ENCODE assay signal across 9 cellular contexts in the genomic region with DNA sequence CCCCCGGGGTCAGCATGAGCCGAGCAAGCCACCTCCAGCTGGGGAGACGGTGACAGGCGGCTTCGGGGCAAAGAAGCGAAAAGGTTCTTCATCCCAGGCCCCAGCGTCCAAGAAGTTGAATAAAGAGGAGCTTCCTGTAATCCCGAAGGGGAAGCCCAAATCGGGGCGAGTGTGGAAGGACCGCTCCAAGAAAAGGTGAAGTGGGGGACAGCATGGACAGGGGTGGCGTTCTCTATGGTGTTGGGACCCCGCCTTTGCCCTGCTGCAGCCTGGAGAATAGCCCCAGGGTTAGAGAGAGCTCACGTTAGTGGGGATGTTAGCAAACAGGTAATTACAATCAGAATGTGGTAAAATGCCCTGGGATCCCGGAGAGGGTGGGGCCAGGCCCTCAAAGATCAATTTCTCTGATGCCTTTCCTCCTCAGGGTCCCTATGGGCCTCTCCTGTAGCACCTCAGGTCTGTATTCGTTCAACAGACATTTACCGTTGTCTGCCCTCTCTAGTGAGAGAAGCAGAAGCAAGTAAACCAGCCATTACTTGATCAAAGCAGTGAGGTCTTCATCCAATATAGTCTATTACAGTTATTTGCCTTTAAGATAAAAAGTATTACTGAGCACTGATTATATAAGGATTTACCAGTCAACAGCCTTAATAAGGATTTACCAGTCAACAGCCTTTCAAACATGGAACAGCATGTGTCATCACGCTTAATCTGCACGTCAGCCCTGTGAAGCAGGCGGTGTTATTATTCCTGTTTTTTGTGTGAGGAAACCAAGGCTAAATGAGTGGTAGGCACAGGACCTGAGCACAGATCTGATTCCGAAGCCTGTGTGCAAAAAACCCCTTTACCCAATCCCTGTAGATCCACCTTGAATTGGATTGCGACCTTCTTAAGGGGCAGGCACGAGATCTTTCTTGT. TPM values are rescaled to one million over a fixed set of nuclear protein-coding genes. Genes with fewer than 3 reads are reported as not detected.
DNase-seq lines count a peak whose midpoint lies in the region; ATAC-seq and TF ChIP-seq lines count a peak whose summit lies in the region.
"Had no signal": no experiment of that assay in that cellular context is flagged by ENCODE, and none has a peak within 500 bp of the region (broad histone marks: within the 10 kb centered on the region; RNA-seq: fewer than 3 reads in every experiment).

No MANE protein-coding gene starts in this region.

- ATAC-seq in CD8-positive, alpha-beta T cell = no peak
- ATAC-seq in GM18868 (IDR thresholded peaks at IDR 0.05; ENCODE audit: unreplicated experiment) = no peak
- ATAC-seq in GM21381 (IDR thresholded peaks at IDR 0.05; ENCODE audit: unreplicated experiment) = no peak
- no peak for ATAC-seq in GM21619 (IDR thresholded peaks at IDR 0.05; ENCODE audit: unreplicated experiment)

- H3K9ac ChIP-seq in duodenal mucosa (ENCODE audit: low read depth in 1 of 2, low read length in 2 of 2) = peak overlapping the region; percentile 67 to 86

- TF ChIP-seq CTCF in CD8-positive, alpha-beta T cell (IDR thresholded peaks at IDR 0.05) = no peak
- no peak for TF ChIP-seq CTCF in nephron progenitor cell (IDR thresholded peaks at IDR 0.05)

- DNase-seq in CD8-positive, alpha-beta T cell = no peak
- DNase-seq in NCI-H146 treated with DMSO at 0.1 percent for 48 hours (lab: John Stamatoyannopoulos, UW; ENCODE audit: unreplicated experiment) (peak; percentile 10), nephron progenitor cell (no peak), anterior cingulate cortex (lab: John Stamatoyannopoulos, UW) (no peak)

- H3K4me1 ChIP-seq in CD8-positive, alpha-beta T cell (ENCODE audit: insufficient read depth, low read length) = peaks cover 35% of the 10 kb centered on the region
- H3K4me1 ChIP-seq in duodenal mucosa (ENCODE audit: control insufficient read depth in 1 of 2, insufficient read depth in 2 of 2, low read length in 2 of 2) = peaks cover 30 to 50% of the 10 kb centered on the region in 2 donors

- CTCF ChIA-PET in CD8-positive, alpha-beta T cell (lab: Charles Lee) = interaction anchor here (0.9 to 2.8 kb wide), 4 partner anchors 8 to 550 kb away, joined by 3 to 18 read pairs (median 8); a partner anchor contains a TSS

- peak overlapping the region; percentile 93 for H3K4me3 Mint-ChIP-seq in CD8-positive, alpha-beta T cell
- H3K4me3 Mint-ChIP-seq in nephron progenitor cell = peak overlapping the region; percentile 91

- intact Hi-C loops in CD8-positive, alpha-beta T cell (cut with DNase I, micrococcal nuclease) = loop anchor here (1.0 to 10.0 kb wide), 9 partner anchors 63 to 1282 kb away; a partner anchor contains a TSS

- H3K27me3 ChIP-seq in CD8-positive, alpha-beta T cell (ENCODE audit: insufficient read depth, low read length) = no peaks in the 10 kb centered on the region
- no peaks in the 10 kb centered on the region for H3K27me3 ChIP-seq in duodenal mucosa (ENCODE audit: control insufficient read depth in 1 of 2, insufficient read depth in 2 of 2, low read length in 2 of 2)

- H3K27ac ChIP-seq in CD8-positive, alpha-beta T cell (ENCODE audit: low read depth, low read length) = peak overlapping the region; percentile 83
- no peak overlapping the region for H3K27ac ChIP-seq in duodenal mucosa (ENCODE audit: low read depth, low read length)

- no peaks in the 10 kb centered on the region for H3K27me3 Mint-ChIP-seq in CD8-positive, alpha-beta T cell (ENCODE audit: low read depth)
- peaks cover 3% of the 10 kb centered on the region for H3K27me3 Mint-ChIP-seq in nephron progenitor cell (ENCODE audit: low read depth, poor library complexity)

- no peaks in the 10 kb centered on the region for H3K9me3 ChIP-seq in CD8-positive, alpha-beta T cell (ENCODE audit: low read length)
- no peaks in the 10 kb centered on the region for H3K9me3 ChIP-seq in duodenal mucosa (ENCODE audit: control insufficient read depth in 1 of 2, low read length in 2 of 2)

- H3K9me3 Mint-ChIP-seq in CD8-positive, alpha-beta T cell = no peaks in the 10 kb centered on the region
- no peaks in the 10 kb centered on the region for H3K9me3 Mint-ChIP-seq in nephron progenitor cell

- H3K27ac Mint-ChIP-seq in CD8-positive, alpha-beta T cell = peak overlapping the region; percentile 97
- H3K27ac Mint-ChIP-seq in nephron progenitor cell = peak overlapping the region; percentile 33

- POLR2A ChIA-PET in CD8-positive, alpha-beta T cell (lab: Charles Lee) = interaction anchor here (0.9 to 1.0 kb wide), 2 partner anchors 13 to 69 kb away, joined by 3 to 6 read pairs; a partner anchor contains a TSS

- H3K36me3 ChIP-seq in CD8-positive, alpha-beta T cell (ENCODE audit: insufficient read depth, low read length) = no peaks in the 10 kb centered on the region
- H3K36me3 ChIP-seq in duodenal mucosa (ENCODE audit: control insufficient read depth in 1 of 2, insufficient read depth in 2 of 2, low read length in 2 of 2) = peaks cover 2 to 3% of the 10 kb centered on the region in 2 donors

- peaks cover 34% of the 10 kb centered on the region for H3K36me3 Mint-ChIP-seq in CD8-positive, alpha-beta T cell
- peaks cover 4% of the 10 kb centered on the region for H3K36me3 Mint-ChIP-seq in nephron progenitor cell (ENCODE audit: low read depth)

- H3K4me1 Mint-ChIP-seq in CD8-positive, alpha-beta T cell (ENCODE audit: low read depth) = peaks cover 46% of the 10 kb centered on the region
- H3K4me1 Mint-ChIP-seq in nephron progenitor cell = peaks cover 67% of the 10 kb centered on the region

- H3K4me3 ChIP-seq in CD8-positive, alpha-beta T cell (ENCODE audit: low read depth, low read length) = peak overlapping the region; percentile 84
- H3K4me3 ChIP-seq in duodenal mucosa (ENCODE audit: low read depth in 1 of 2, low read length in 2 of 2) = peak overlapping the region; percentile 80 to 95

RNA-seq across cellular contexts. Expression of a gene that starts 1.0 kb away (rescaled TPM):
- total RNA-seq in CD8-positive, alpha-beta T cell = 10 to 100 TPM; 10.8 to 11.9 TPM

RNA-seq across cellular contexts. Expression of a gene that starts 12.8 kb away (rescaled TPM):
- total RNA-seq in CD8-positive, alpha-beta T cell = under 1 TPM; 0.19 to 0.22 TPM
- total RNA-seq: HT1080 had no signal

RNA-seq across cellular contexts. Expression of a gene that starts 24.4 kb away (rescaled TPM):
- not detected for total RNA-seq in CD8-positive, alpha-beta T cell

RNA-seq across cellular contexts. Expression of a gene that starts 57.8 kb away (rescaled TPM):
- total RNA-seq in CD8-positive, alpha-beta T cell = not detected
- total RNA-seq: HT1080 had no signal
